In the genomic region with DNA sequence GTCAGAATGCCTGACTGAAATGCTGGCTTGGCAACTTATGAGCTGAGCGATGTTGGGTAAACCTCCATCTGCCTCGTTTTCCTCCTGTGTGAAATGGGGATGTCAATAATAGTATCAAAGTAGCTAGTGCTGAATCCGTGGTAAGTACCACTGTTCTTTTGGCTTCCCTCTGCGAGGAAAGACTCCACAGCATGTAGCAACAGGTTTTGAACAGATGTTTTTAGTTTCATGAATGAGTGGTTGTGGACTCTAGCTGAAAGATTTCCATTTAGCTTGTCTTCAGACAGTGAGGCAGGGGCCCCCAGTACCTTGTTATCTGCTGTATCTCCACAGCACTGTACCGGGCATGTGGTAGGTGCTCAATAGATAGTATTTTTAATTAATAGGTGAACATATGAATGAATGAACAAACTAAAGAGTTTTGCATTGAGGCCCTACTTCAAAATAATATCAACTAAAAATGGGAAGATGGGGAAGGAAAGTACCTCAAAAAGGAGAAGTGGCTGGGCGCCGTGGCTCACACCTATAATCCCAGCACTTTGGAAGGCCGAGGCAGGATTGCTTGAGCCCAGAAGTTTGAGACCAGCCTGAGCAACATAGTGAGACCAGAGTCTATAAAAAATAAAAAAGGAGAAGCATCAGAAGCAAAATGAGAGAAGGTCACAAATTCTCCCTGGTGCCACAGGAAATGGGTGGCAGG, we compare ENCODE assay signal across 18 cellular contexts.
"Had no signal": no experiment of that assay in that cellular context is flagged by ENCODE, and none has a peak within 500 bp of the region (broad histone marks: within the 10 kb centered on the region; RNA-seq: fewer than 3 reads in every experiment).

No MANE protein-coding gene starts in this region.

- H2AFZ ChIP-seq: parathyroid adenoma had no signal

- H3K4me1 ChIP-seq: upper lobe of right lung had no signal

- H3K9ac ChIP-seq: parathyroid adenoma had no signal

- H3K79me2 ChIP-seq: parathyroid adenoma had no signal

- H3K4me3 ChIP-seq: cardiac muscle cell, left lung, smooth muscle cell, testis, upper lobe of right lung had no signal

- H3K9me3 ChIP-seq: left lung, testis, upper lobe of right lung had no signal

- FAIRE-seq: frontal cortex had no signal

- H3K4me2 ChIP-seq: smooth muscle cell had no signal

- DNase-seq: activated CD4-positive, alpha-beta T cell treated with anti-CD3 and anti-CD28 coated beads for 36 hours; activated CD4-positive, alpha-beta T cell treated with anti-CD3 and anti-CD28 coated beads, Interleukin-2, amount 50 U/mL, for 48 hours; activated gamma-delta T cell treated with Interleukin-2 at 50 U/mL for 16 hours; effector memory CD8-positive, alpha-beta T cell; head of caudate nucleus; left lung; stimulated activated CD4-positive, alpha-beta T cell treated with anti-CD3 and anti-CD28 coated beads, Interleukin-4, amount 100 ng/mL, for 24 hours; testis; upper lobe of right lung had no signal

- H3K36me3 ChIP-seq: cardiac muscle cell, left lung, upper lobe of right lung had no signal

- H3K27ac ChIP-seq: cardiac muscle cell, left lung, parathyroid adenoma, testis, upper lobe of right lung had no signal

- ATAC-seq: activated CD4-positive, alpha-beta T cell treated with anti-CD3 and anti-CD28 coated beads for 36 hours; activated naive CD4-positive, alpha-beta T cell treated with anti-CD3 and anti-CD28 coated beads, Interleukin-2, amount 50 U/mL, for 72 hours; effector memory CD8-positive, alpha-beta T cell; left lung; natural killer cell treated with Interleukin-12 subunit alpha and Interleukin-12 subunit beta and Interleukin-15 and Interleukin-18, amount 100 ng/mL, for 72 hours; sciatic nerve; stimulated activated memory B cell treated with anti-CD40 and anti-IgM and Interleukin-4, amounts not matched to agents 10 μg/mL and 1 μg/mL and 100 μg/mL, for 72 hours; upper lobe of right lung; WTC11 had no signal

- H3K27me3 ChIP-seq: cardiac muscle cell, testis, upper lobe of right lung had no signal
